In genomic region chr3:27993061-27993460, GRCh38 we compare ENCODE assay signal across 13 cellular contexts.
"Had no signal": no experiment of that assay in that cellular context is flagged by ENCODE, and none has a peak within 500 bp of the region (broad histone marks: within the 10 kb centered on the region; RNA-seq: fewer than 3 reads in every experiment).

No MANE protein-coding gene starts in this region.

- DNase-seq: activated CD4-positive, alpha-beta memory T cell treated with anti-CD3 and anti-CD28 coated beads, Interleukin-2, amount 10 ng/mL, durations not matched to agents 7 days and 5 days; activated effector memory CD4-positive, alpha-beta T cell treated with Interleukin-2 at 50 U/mL for 16 hours; activated naive CD4-positive, alpha-beta T cell treated with anti-CD3 and anti-CD28 coated beads, Interleukin-2, amount 50 U/mL, for 16 hours; activated T-cell treated with anti-CD3 and anti-CD28 coated beads, Interleukin-2, amount 50 U/mL, for 24 hours; heart left ventricle; immature natural killer cell; right lobe of liver; stimulated activated naive CD8-positive, alpha-beta T cell treated with anti-CD3 and anti-CD28 coated beads, Interleukin-15, amount 100 ng/mL, for 72 hours; upper lobe of left lung; WERI-Rb-1 had no signal

- FAIRE-seq: astrocyte, frontal cortex had no signal

- ATAC-seq: heart left ventricle; right lobe of liver; stimulated activated naive CD8-positive, alpha-beta T cell treated with anti-CD3 and anti-CD28 coated beads, Interleukin-15, amount 100 ng/mL, for 72 hours had no signal

- H3K27me3 Mint-ChIP-seq: activated CD4-positive, alpha-beta memory T cell treated with anti-CD3 and anti-CD28 coated beads, Interleukin-2, amount 10 ng/mL, durations not matched to agents 7 days and 5 days; activated T-cell treated with anti-CD3 and anti-CD28 coated beads, Interleukin-2, amount 50 U/mL, for 24 hours; stimulated activated naive CD8-positive, alpha-beta T cell treated with anti-CD3 and anti-CD28 coated beads, Interleukin-15, amount 100 ng/mL, for 72 hours had no signal

- H3K36me3 Mint-ChIP-seq: immature natural killer cell had no signal

- H3K9me3 Mint-ChIP-seq: activated CD4-positive, alpha-beta memory T cell treated with anti-CD3 and anti-CD28 coated beads, Interleukin-2, amount 10 ng/mL, durations not matched to agents 7 days and 5 days; activated T-cell treated with anti-CD3 and anti-CD28 coated beads, Interleukin-2, amount 50 U/mL, for 24 hours had no signal

- H3K27ac Mint-ChIP-seq: activated CD4-positive, alpha-beta memory T cell treated with anti-CD3 and anti-CD28 coated beads, Interleukin-2, amount 10 ng/mL, durations not matched to agents 7 days and 5 days; activated T-cell treated with anti-CD3 and anti-CD28 coated beads, Interleukin-2, amount 50 U/mL, for 24 hours; immature natural killer cell; nephron had no signal

- H3K4me1 Mint-ChIP-seq: activated CD4-positive, alpha-beta memory T cell treated with anti-CD3 and anti-CD28 coated beads, Interleukin-2, amount 10 ng/mL, durations not matched to agents 7 days and 5 days; immature natural killer cell; nephron; stimulated activated naive CD8-positive, alpha-beta T cell treated with anti-CD3 and anti-CD28 coated beads, Interleukin-15, amount 100 ng/mL, for 72 hours had no signal

- H3K4me3 Mint-ChIP-seq: activated CD4-positive, alpha-beta memory T cell treated with anti-CD3 and anti-CD28 coated beads, Interleukin-2, amount 10 ng/mL, durations not matched to agents 7 days and 5 days; activated T-cell treated with anti-CD3 and anti-CD28 coated beads, Interleukin-2, amount 50 U/mL, for 24 hours; immature natural killer cell; nephron; stimulated activated naive CD8-positive, alpha-beta T cell treated with anti-CD3 and anti-CD28 coated beads, Interleukin-15, amount 100 ng/mL, for 72 hours had no signal
